Comparison of ENCODE assay signal across 16 cellular contexts in genomic region chr10:32180354-32181280, GRCh38.
"Had no signal": no experiment of that assay in that cellular context is flagged by ENCODE, and none has a peak within 500 bp of the region (broad histone marks: within the 10 kb centered on the region; RNA-seq: fewer than 3 reads in every experiment).

No MANE protein-coding gene starts in this region.

- H2AFZ ChIP-seq: neural progenitor cell had no signal

- ATAC-seq: activated T-cell treated with anti-CD3 and anti-CD28 coated beads, Interleukin-2, amount 50 U/mL, for 72 hours; esophagus mucosa; foreskin keratinocyte; psoas muscle; stimulated activated effector memory CD8-positive, alpha-beta T cell treated with anti-CD3 and anti-CD28 coated beads, Interleukin-12 subunit alpha, Interleukin-12 subunit beta, amount 100 ng/mL, for 72 hours had no signal

- H3K4me1 ChIP-seq: foreskin keratinocyte, neural progenitor cell, psoas muscle had no signal

- H3K9me3 ChIP-seq: psoas muscle had no signal

- H3K9ac ChIP-seq: neural progenitor cell had no signal

- H3K27me3 ChIP-seq: foreskin keratinocyte, neural progenitor cell had no signal

- H3K36me3 ChIP-seq: neural progenitor cell had no signal

- H3K27ac ChIP-seq: foreskin keratinocyte, neural progenitor cell, psoas muscle had no signal

- H3K4me3 ChIP-seq: neural progenitor cell, psoas muscle had no signal

- H3K4me2 ChIP-seq: neural progenitor cell had no signal

- DNase-seq: activated CD4-positive, alpha-beta T cell treated with anti-CD3 and anti-CD28 coated beads, Interleukin-2, amount 50 U/mL, for 4 hours; activated effector memory CD4-positive, alpha-beta T cell treated with anti-CD3 and anti-CD28 coated beads, Interleukin-2, amount 50 U/mL, for 16 hours; activated naive CD4-positive, alpha-beta T cell treated with anti-CD3 and anti-CD28 coated beads, Interleukin-2, amount 50 U/mL, for 16 hours; activated T-cell treated with anti-CD3 and anti-CD28 coated beads, Interleukin-2, amount 50 U/mL, for 72 hours; effector CD8-positive, alpha-beta T cell; foreskin keratinocyte; hippocampal formation; left colon; naive B cell; psoas muscle; right cardiac atrium; small intestine; stimulated activated CD4-positive, alpha-beta T cell treated with anti-CD3 and anti-CD28 coated beads, Interleukin-4, amount 100 ng/mL, for 1 hour had no signal
